In genomic region chr3:107409365-107409764, GRCh38 we compare ENCODE assay signal across 35 cellular contexts. TPM values are rescaled to one million over a fixed set of nuclear protein-coding genes. Genes with fewer than 3 reads are reported as not detected.
"Had no signal": no experiment of that assay in that cellular context is flagged by ENCODE, and none has a peak within 500 bp of the region (broad histone marks: within the 10 kb centered on the region; RNA-seq: fewer than 3 reads in every experiment).

No MANE protein-coding gene starts in this region.

- ATAC-seq: activated CD4-positive, alpha-beta T cell treated with anti-CD3 and anti-CD28 coated beads for 36 hours; activated CD8-positive, alpha-beta memory T cell treated with anti-CD3 and anti-CD28 coated beads, Interleukin-2, amount 10 ng/mL, durations not matched to agents 7 days and 5 days; activated CD8-positive, alpha-beta T cell treated with anti-CD3 and anti-CD28 coated beads, Interleukin-2, amount 10 ng/mL, durations not matched to agents 7 days and 5 days; activated naive CD8-positive, alpha-beta T cell treated with anti-CD3 and anti-CD28 coated beads, Interleukin-2, amount 50 U/mL, for 24 hours; body of pancreas; foreskin keratinocyte; gastrocnemius medialis; heart left ventricle had no signal

- DNase-seq: activated CD4-positive, alpha-beta memory T cell treated with anti-CD3 and anti-CD28 coated beads for 36 hours; activated CD4-positive, alpha-beta T cell treated with anti-CD3 and anti-CD28 coated beads for 36 hours; activated CD4-positive, alpha-beta T cell treated with anti-CD3 and anti-CD28 coated beads, Interleukin-2, amount 10 ng/mL, durations not matched to agents 24 days and 14 days; activated CD4-positive, CD25-positive, alpha-beta regulatory T cell; activated CD4-positive, CD25-positive, alpha-beta regulatory T cell treated with anti-CD3 and anti-CD28 coated beads, Interleukin-2, amount 50 U/mL, for 72 hours; activated CD8-positive, alpha-beta memory T cell treated with anti-CD3 and anti-CD28 coated beads, Interleukin-2, amount 10 ng/mL, durations not matched to agents 7 days and 5 days; activated CD8-positive, alpha-beta memory T cell treated with anti-CD3 and anti-CD28 coated beads, Interleukin-2, amount 50 U/mL, for 4 hours; activated CD8-positive, alpha-beta T cell treated with anti-CD3 and anti-CD28 coated beads, Interleukin-2, amount 10 ng/mL, durations not matched to agents 7 days and 5 days; activated effector memory CD4-positive, alpha-beta T cell treated with anti-CD3 and anti-CD28 coated beads, Interleukin-2, amount 50 U/mL, for 16 hours; activated naive CD4-positive, alpha-beta T cell treated with anti-CD3 and anti-CD28 coated beads for 36 hours; activated naive CD8-positive, alpha-beta T cell treated with anti-CD3 and anti-CD28 coated beads for 36 hours; activated naive CD8-positive, alpha-beta T cell treated with anti-CD3 and anti-CD28 coated beads, Interleukin-2, amount 50 U/mL, for 24 hours; activated T-cell treated with anti-CD3 and anti-CD28 coated beads, Interleukin-2, amount 50 U/mL, for 1 hour; activated T-cell treated with anti-CD3 and anti-CD28 coated beads, Interleukin-2, amount 50 U/mL, for 48 hours; adrenal gland; amygdala; aorta; body of pancreas; caudate nucleus; colonic mucosa; dorsolateral prefrontal cortex; effector memory CD4-positive, alpha-beta T cell; endodermal cell; foreskin keratinocyte; gastrocnemius medialis; glutamatergic neuron; heart left ventricle; T-helper 2 cell had no signal

- H3K4me1 ChIP-seq: adrenal gland, body of pancreas, colonic mucosa, esophagus muscularis mucosa, foreskin keratinocyte, gastrocnemius medialis had no signal

- H3K27me3 ChIP-seq: adrenal gland, body of pancreas, colonic mucosa, dorsolateral prefrontal cortex, esophagus muscularis mucosa, foreskin keratinocyte, gastrocnemius medialis, heart left ventricle had no signal

- H3K9me3 ChIP-seq: body of pancreas, colonic mucosa, gastrocnemius medialis had no signal

- H3K27ac ChIP-seq: adrenal gland, body of pancreas, colonic mucosa, dorsolateral prefrontal cortex, esophagus muscularis mucosa, foreskin keratinocyte, gastrocnemius medialis, heart left ventricle had no signal

- H3K4me3 ChIP-seq: adrenal gland, body of pancreas, colonic mucosa, dorsolateral prefrontal cortex, esophagus muscularis mucosa, gastrocnemius medialis, heart left ventricle had no signal

- H3K36me3 ChIP-seq: adrenal gland, colonic mucosa, esophagus muscularis mucosa, gastrocnemius medialis, heart left ventricle had no signal

RNA-seq across cellular contexts. Expression of gene CCDC54, which starts 32.1 kb away (rescaled TPM):
- total RNA-seq: activated CD4-positive, alpha-beta memory T cell treated with anti-CD3 and anti-CD28 coated beads for 36 hours; activated CD4-positive, alpha-beta T cell treated with anti-CD3 and anti-CD28 coated beads for 36 hours; activated CD4-positive, alpha-beta T cell treated with anti-CD3 and anti-CD28 coated beads, Interleukin-2, amount 10 ng/mL, durations not matched to agents 24 days and 14 days; activated CD8-positive, alpha-beta memory T cell treated with anti-CD3 and anti-CD28 coated beads for 36 hours; activated CD8-positive, alpha-beta memory T cell treated with anti-CD3 and anti-CD28 coated beads, Interleukin-2, amount 10 ng/mL, durations not matched to agents 7 days and 5 days; activated CD8-positive, alpha-beta T cell treated with anti-CD3 and anti-CD28 coated beads, Interleukin-2, amount 10 ng/mL, durations not matched to agents 7 days and 5 days; activated naive CD4-positive, alpha-beta T cell treated with anti-CD3 and anti-CD28 coated beads for 36 hours; activated naive CD8-positive, alpha-beta T cell treated with anti-CD3 and anti-CD28 coated beads for 36 hours; activated T-helper 1 cell treated with anti-CD3 and anti-CD28 coated beads, Interleukin-12 subunit alpha, Interleukin-12 subunit beta, Interleukin-2, Interleukin-4 antibody, amounts not matched to agents 30 ng/mL and 10 ng/mL and 1 ng/mL, durations not matched to agents 14 hours and 24 hours and 36 hours; activated T-helper 2 cell treated with anti-CD3 and anti-CD28 coated beads, Interferon-gamma antibody, Interleukin-2, Interleukin-4, amounts not matched to agents 10 μg/mL and 5 μg/mL and 100 μg/mL, durations not matched to agents 14 hours and 24 hours and 36 hours; adrenal gland; aorta; body of pancreas; chondrocyte; colonic mucosa; endodermal cell; epithelial cell of proximal tubule; esophagus muscularis mucosa; foreskin keratinocyte; gastrocnemius medialis; heart left ventricle; T-helper 1 cell treated with Interleukin-12 subunit alpha and Interleukin-12 subunit beta and Interleukin-4 antibody, amounts not matched to agents 30 ng/mL and 1 ng/mL, for 36 hours had no signal
- polyA plus RNA-seq: adrenal gland, aorta, foreskin keratinocyte, heart left ventricle had no signal
